14 cellular contexts compared by ENCODE assay signal in genomic region chr2:106106627-106107508, GRCh38.
DNase-seq lines count a peak whose midpoint lies in the region; ATAC-seq and TF ChIP-seq lines count a peak whose summit lies in the region.
"Had no signal": no experiment of that assay in that cellular context is flagged by ENCODE, and none has a peak within 500 bp of the region (broad histone marks: within the 10 kb centered on the region; RNA-seq: fewer than 3 reads in every experiment).

No MANE protein-coding gene starts in this region.

- no peak for DNase-seq in activated CD4-positive, alpha-beta T cell treated with anti-CD3 and anti-CD28 coated beads for 36 hours
- DNase-seq in activated CD4-positive, alpha-beta T cell treated with anti-CD3 and anti-CD28 coated beads, Interleukin-2, amount 50 U/mL, for 1 hour, result no peak
- DNase-seq in activated CD4-positive, alpha-beta memory T cell treated with anti-CD3 and anti-CD28 coated beads for 36 hours, result no peak
- no peak for DNase-seq in neural crest cell (ENCODE audit: low read depth, low spot score)
- DNase-seq in Right ventricle myocardium superior, result no peak
- DNase-seq in DMS 273 (lab: John Stamatoyannopoulos, UW; ENCODE audit: unreplicated experiment), result no peak
- no peak for DNase-seq in hippocampal formation (lab: John Stamatoyannopoulos, UW)
- DNase-seq: activated CD4-positive, alpha-beta T cell treated with anti-CD3 and anti-CD28 coated beads, Interleukin-2, amount 10 ng/mL, durations not matched to agents 7 days and 5 days; NCI-H1417; trophoblast cell had no signal

- TF ChIP-seq CTCF in neural crest cell (conservative IDR thresholded peaks at IDR 0.05), result no peak

- intact Hi-C loops in activated CD4-positive, alpha-beta T cell treated with anti-CD3 and anti-CD28 coated beads for 36 hours (cut with DNase I, micrococcal nuclease), result loop anchor here in 1 of 2 experiments (5.0 kb wide), 1 partner anchor 55 kb away; no protein-coding TSS in a partner anchor
- intact Hi-C loops in activated CD4-positive, alpha-beta memory T cell treated with anti-CD3 and anti-CD28 coated beads for 36 hours (cut with micrococcal nuclease), result loop anchor here (2.0 to 10.0 kb wide), 5 partner anchors 35 to 368 kb away; no protein-coding TSS in a partner anchor
- intact Hi-C loops in Right ventricle myocardium superior (cut with DNase I), result loop anchor here (5.0 to 10.0 kb wide), 3 partner anchors 138 to 475 kb away; no protein-coding TSS in a partner anchor

- CTCF ChIA-PET in activated CD4-positive, alpha-beta T cell treated with anti-CD3 and anti-CD28 coated beads for 36 hours (lab: Charles Lee), result interaction anchor here (0.6 to 1.0 kb wide), 3 partner anchors 14 to 61 kb away, joined by 3 read pairs; no protein-coding TSS in a partner anchor
- CTCF ChIA-PET in activated CD4-positive, alpha-beta memory T cell treated with anti-CD3 and anti-CD28 coated beads for 36 hours (lab: Charles Lee), result interaction anchor here (0.8 to 3.1 kb wide), 5 partner anchors 8 to 530 kb away, joined by 3 to 20 read pairs (median 4); no protein-coding TSS in a partner anchor

- POLR2A ChIA-PET in activated CD4-positive, alpha-beta T cell treated with anti-CD3 and anti-CD28 coated beads for 36 hours (lab: Charles Lee), result interaction anchor here (0.9 kb wide), 1 partner anchor 53 kb away, joined by 3 read pairs; no protein-coding TSS in a partner anchor
- POLR2A ChIA-PET in activated CD4-positive, alpha-beta memory T cell treated with anti-CD3 and anti-CD28 coated beads for 36 hours (lab: Charles Lee), result interaction anchor here (1.0 kb wide), 1 partner anchor 31 kb away, joined by 3 read pairs; no protein-coding TSS in a partner anchor

- H3K36me3 Mint-ChIP-seq in activated CD4-positive, alpha-beta T cell treated with anti-CD3 and anti-CD28 coated beads for 36 hours (ENCODE audit: low read depth), result peaks cover 4% of the 10 kb centered on the region
- peaks cover 4% of the 10 kb centered on the region for H3K36me3 Mint-ChIP-seq in activated CD4-positive, alpha-beta memory T cell treated with anti-CD3 and anti-CD28 coated beads for 36 hours
- H3K36me3 Mint-ChIP-seq in neural crest cell (ENCODE audit: low read depth), result peaks cover 11% of the 10 kb centered on the region

- no peaks in the 10 kb centered on the region for H3K9me3 Mint-ChIP-seq in activated CD4-positive, alpha-beta T cell treated with anti-CD3 and anti-CD28 coated beads for 36 hours (ENCODE audit: low read depth)
- no peaks in the 10 kb centered on the region for H3K9me3 Mint-ChIP-seq in activated CD4-positive, alpha-beta memory T cell treated with anti-CD3 and anti-CD28 coated beads for 36 hours
- H3K9me3 Mint-ChIP-seq in neural crest cell, result no peaks in the 10 kb centered on the region
- H3K9me3 Mint-ChIP-seq: activated CD4-positive, alpha-beta T cell treated with anti-CD3 and anti-CD28 coated beads, Interleukin-2, amount 10 ng/mL, durations not matched to agents 7 days and 5 days; IgD-negative memory B cell; neural progenitor cell had no signal

- H3K27ac Mint-ChIP-seq in activated CD4-positive, alpha-beta T cell treated with anti-CD3 and anti-CD28 coated beads for 36 hours, result peak overlapping the region; percentile 41
- peak overlapping the region; percentile 67 for H3K27ac Mint-ChIP-seq in activated CD4-positive, alpha-beta memory T cell treated with anti-CD3 and anti-CD28 coated beads for 36 hours
- H3K27ac Mint-ChIP-seq in neural crest cell (ENCODE audit: unreplicated experiment), result peak overlapping the region; percentile 27
- H3K27ac Mint-ChIP-seq: activated CD4-positive, alpha-beta T cell treated with anti-CD3 and anti-CD28 coated beads, Interleukin-2, amount 10 ng/mL, durations not matched to agents 7 days and 5 days; neural progenitor cell had no signal

- H3K4me1 Mint-ChIP-seq in activated CD4-positive, alpha-beta T cell treated with anti-CD3 and anti-CD28 coated beads for 36 hours, result peaks cover 2% of the 10 kb centered on the region
- H3K4me1 Mint-ChIP-seq in activated CD4-positive, alpha-beta memory T cell treated with anti-CD3 and anti-CD28 coated beads for 36 hours (ENCODE audit: low read depth), result peaks cover 15% of the 10 kb centered on the region
- peaks cover 15% of the 10 kb centered on the region for H3K4me1 Mint-ChIP-seq in neural crest cell
- H3K4me1 Mint-ChIP-seq: IgD-negative memory B cell had no signal

- H3K4me3 Mint-ChIP-seq in activated CD4-positive, alpha-beta T cell treated with anti-CD3 and anti-CD28 coated beads for 36 hours, result no peak overlapping the region
- no peak overlapping the region for H3K4me3 Mint-ChIP-seq in activated CD4-positive, alpha-beta memory T cell treated with anti-CD3 and anti-CD28 coated beads for 36 hours
- no peak overlapping the region for H3K4me3 Mint-ChIP-seq in neural crest cell
- H3K4me3 Mint-ChIP-seq: activated CD4-positive, alpha-beta T cell treated with anti-CD3 and anti-CD28 coated beads, Interleukin-2, amount 10 ng/mL, durations not matched to agents 7 days and 5 days; IgD-negative memory B cell; neural progenitor cell had no signal

- ATAC-seq in activated CD4-positive, alpha-beta T cell treated with anti-CD3 and anti-CD28 coated beads for 36 hours, result peak; percentile 5
- ATAC-seq in GM21360 (IDR thresholded peaks at IDR 0.05; ENCODE audit: unreplicated experiment), result peak; percentile 36
- ATAC-seq in Right ventricle myocardium superior (ENCODE audit: poor library complexity), result no peak
- ATAC-seq: gastroesophageal sphincter had no signal

- no peaks in the 10 kb centered on the region for H3K27me3 Mint-ChIP-seq in activated CD4-positive, alpha-beta T cell treated with anti-CD3 and anti-CD28 coated beads for 36 hours
- H3K27me3 Mint-ChIP-seq in activated CD4-positive, alpha-beta memory T cell treated with anti-CD3 and anti-CD28 coated beads for 36 hours, result no peaks in the 10 kb centered on the region
- no peaks in the 10 kb centered on the region for H3K27me3 Mint-ChIP-seq in neural crest cell (ENCODE audit: low read depth)
- H3K27me3 Mint-ChIP-seq: activated CD4-positive, alpha-beta T cell treated with anti-CD3 and anti-CD28 coated beads, Interleukin-2, amount 10 ng/mL, durations not matched to agents 7 days and 5 days; IgD-negative memory B cell had no signal
